In genomic region chr2:97870396-97870843, GRCh38 we compare ENCODE assay signal across 1 cellular context.
TF ChIP-seq lines count a peak whose summit lies in the region.

No MANE protein-coding gene starts in this region.

TF ChIP-seq in HepG2, 621 proteins besides CTCF, POLR2A, EP300 and RAD21 (continued from another document and continues in another):
- TF ChIP-seq ZNF101 (CRISPR knock-in tag; IDR thresholded peaks at IDR 0.05; ENCODE audit: borderline replicate concordance, low read depth) (no peak), KAT8 (CRISPR knock-in tag; IDR thresholded peaks at IDR 0.05) (no peak), NFRKB (IDR thresholded peaks at IDR 0.05) (no peak), SIN3A (IDR thresholded peaks at IDR 0.05; ENCODE audit: borderline replicate concordance, low read depth, low read length) (no peak), PBX3 (CRISPR knock-in tag; IDR thresholded peaks at IDR 0.05; ENCODE audit: borderline replicate concordance) (no peak), MAFG (CRISPR knock-in tag; IDR thresholded peaks at IDR 0.05) (peak; percentile 77), TRIM24 (CRISPR knock-in tag; IDR thresholded peaks at IDR 0.05) (no peak), NR1H2 (CRISPR knock-in tag; IDR thresholded peaks at IDR 0.05; ENCODE audit: borderline replicate concordance, low read depth) (no peak), SRSF4 (IDR thresholded peaks at IDR 0.05; ENCODE audit: low read depth, low read length, poor library complexity, severe bottlenecking) (no peak), RNF2 (conservative IDR thresholded peaks at IDR 0.05; ENCODE audit: low read depth) (no peak), ZBTB39 (CRISPR knock-in tag; IDR thresholded peaks at IDR 0.05) (no peak), EEA1 (CRISPR knock-in tag; IDR thresholded peaks at IDR 0.05; ENCODE audit: borderline replicate concordance) (no peak), ZBTB3 (CRISPR knock-in tag; IDR thresholded peaks at IDR 0.05; ENCODE audit: borderline replicate concordance, low read depth) (no peak), FLYWCH1 (CRISPR knock-in tag; IDR thresholded peaks at IDR 0.05) (no peak), ZNF775 (CRISPR knock-in tag; IDR thresholded peaks at IDR 0.05; ENCODE audit: borderline replicate concordance) (no peak), XRCC5 (optimal IDR thresholded peaks at IDR 0.05; ENCODE audit: low read length) (no peak), ZNF24 (IDR thresholded peaks at IDR 0.05) (peak; percentile 50; the same call in 1 of the 2 replicates), NCOA2 (CRISPR knock-in tag; IDR thresholded peaks at IDR 0.05) (peak; percentile 18; the same call in 1 of the 2 replicates), HNF4G (IDR thresholded peaks at IDR 0.05; ENCODE audit: borderline replicate concordance, low read depth, low read length) (0 out of 2 replicates have a peak, but pooled peaks have one; percentile 38), HNF4G (CRISPR knock-in tag; IDR thresholded peaks at IDR 0.05; ENCODE audit: borderline replicate concordance, low read depth) (no peak), JUND (CRISPR knock-in tag; IDR thresholded peaks at IDR 0.05) (no peak), NFIC (IDR thresholded peaks at IDR 0.05; ENCODE audit: low read length) (no peak), GTF2F1 (IDR thresholded peaks at IDR 0.05; ENCODE audit: low read length) (no peak), MIXL1 (CRISPR knock-in tag; IDR thresholded peaks at IDR 0.05) (peak; percentile 30; the same call in 1 of the 2 replicates), ZNF17 (CRISPR knock-in tag; IDR thresholded peaks at IDR 0.05) (no peak), ZKSCAN1 (IDR thresholded peaks at IDR 0.05; ENCODE audit: low read length) (no peak), RBAK (CRISPR knock-in tag; IDR thresholded peaks at IDR 0.05) (no peak), ZSCAN20 (CRISPR knock-in tag; IDR thresholded peaks at IDR 0.05; ENCODE audit: borderline replicate concordance) (no peak), SIX4 (CRISPR knock-in tag; IDR thresholded peaks at IDR 0.05) (no peak), ELF3 (CRISPR knock-in tag; IDR thresholded peaks at IDR 0.05) (peak; percentile 66), ZNF446 (CRISPR knock-in tag; IDR thresholded peaks at IDR 0.05) (no peak), ZNF558 (CRISPR knock-in tag; IDR thresholded peaks at IDR 0.05; ENCODE audit: borderline replicate concordance) (no peak), ZNF10 (CRISPR knock-in tag; IDR thresholded peaks at IDR 0.05; ENCODE audit: borderline replicate concordance, low read depth) (no peak), ISX (CRISPR knock-in tag; conservative IDR thresholded peaks at IDR 0.05) (no peak), ONECUT2 (CRISPR knock-in tag; IDR thresholded peaks at IDR 0.05) (0 out of 2 replicates have a peak, but pooled peaks have one; percentile 23), REXO4 (CRISPR knock-in tag; IDR thresholded peaks at IDR 0.05; ENCODE audit: borderline replicate concordance) (no peak), MED13 (CRISPR knock-in tag; IDR thresholded peaks at IDR 0.05) (no peak), ZC3H4 (CRISPR knock-in tag; IDR thresholded peaks at IDR 0.05; ENCODE audit: borderline replicate concordance) (no peak), HIVEP1 (CRISPR knock-in tag; IDR thresholded peaks at IDR 0.05) (no peak), ZNF512 (CRISPR knock-in tag; IDR thresholded peaks at IDR 0.05) (no peak), NFKB2 (CRISPR knock-in tag; IDR thresholded peaks at IDR 0.05; ENCODE audit: borderline replicate concordance) (no peak), ZNF713 (CRISPR knock-in tag; IDR thresholded peaks at IDR 0.05) (no peak), LCORL (IDR thresholded peaks at IDR 0.05) (no peak), LCORL (CRISPR knock-in tag; IDR thresholded peaks at IDR 0.05) (no peak), NR2F6 (IDR thresholded peaks at IDR 0.05) (peak; percentile 51), NR2F6 (CRISPR knock-in tag; IDR thresholded peaks at IDR 0.05) (peak; percentile 67), FOXO4 (CRISPR knock-in tag; conservative IDR thresholded peaks at IDR 0.05) (no peak), GPBP1L1 (CRISPR knock-in tag; IDR thresholded peaks at IDR 0.05) (no peak), ZNF761 (CRISPR knock-in tag; conservative IDR thresholded peaks at IDR 0.05) (no peak), CENPX (CRISPR knock-in tag; IDR thresholded peaks at IDR 0.05) (no peak), SUZ12 (IDR thresholded peaks at IDR 0.05; ENCODE audit: low read depth, low read length) (no peak), RFXANK (CRISPR knock-in tag; IDR thresholded peaks at IDR 0.05) (no peak), ZSCAN12 (CRISPR knock-in tag; IDR thresholded peaks at IDR 0.05) (no peak), HMGXB3 (CRISPR knock-in tag; IDR thresholded peaks at IDR 0.05; ENCODE audit: borderline replicate concordance) (no peak)
- TF ChIP-seq, protein P1, sequence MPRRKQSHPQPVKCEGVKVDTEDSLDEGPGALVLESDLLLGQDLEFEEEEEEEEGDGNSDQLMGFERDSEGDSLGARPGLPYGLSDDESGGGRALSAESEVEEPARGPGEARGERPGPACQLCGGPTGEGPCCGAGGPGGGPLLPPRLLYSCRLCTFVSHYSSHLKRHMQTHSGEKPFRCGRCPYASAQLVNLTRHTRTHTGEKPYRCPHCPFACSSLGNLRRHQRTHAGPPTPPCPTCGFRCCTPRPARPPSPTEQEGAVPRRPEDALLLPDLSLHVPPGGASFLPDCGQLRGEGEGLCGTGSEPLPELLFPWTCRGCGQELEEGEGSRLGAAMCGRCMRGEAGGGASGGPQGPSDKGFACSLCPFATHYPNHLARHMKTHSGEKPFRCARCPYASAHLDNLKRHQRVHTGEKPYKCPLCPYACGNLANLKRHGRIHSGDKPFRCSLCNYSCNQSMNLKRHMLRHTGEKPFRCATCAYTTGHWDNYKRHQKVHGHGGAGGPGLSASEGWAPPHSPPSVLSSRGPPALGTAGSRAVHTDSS (CRISPR knock-in tag; conservative IDR thresholded peaks at IDR 0.05): no peak
- TF ChIP-seq, protein P2, sequence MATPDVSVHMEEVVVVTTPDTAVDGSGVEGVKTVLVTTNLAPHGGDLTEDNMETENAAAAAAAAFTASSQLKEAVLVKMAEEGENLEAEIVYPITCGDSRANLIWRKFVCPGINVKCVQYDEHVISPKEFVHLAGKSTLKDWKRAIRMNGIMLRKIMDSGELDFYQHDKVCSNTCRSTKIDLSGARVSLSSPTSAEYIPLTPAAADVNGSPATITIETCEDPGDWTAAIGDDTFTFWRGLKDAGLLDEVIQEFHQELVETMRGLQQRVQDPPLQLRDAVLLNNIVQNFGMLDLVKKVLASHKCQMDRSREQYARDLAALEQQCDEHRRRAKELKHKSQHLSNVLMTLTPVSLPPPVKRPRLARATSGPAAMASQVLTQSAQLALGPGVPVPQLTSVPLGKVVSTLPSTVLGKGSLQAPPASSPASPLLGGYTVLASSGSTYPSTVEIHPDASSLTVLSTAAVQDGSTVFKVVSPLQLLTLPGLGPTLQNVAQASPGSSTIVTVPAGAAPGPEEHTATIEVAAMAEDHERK (CRISPR knock-in tag; IDR thresholded peaks at IDR 0.05; ENCODE audit: low read depth): no peak
- TF ChIP-seq, protein P3, sequence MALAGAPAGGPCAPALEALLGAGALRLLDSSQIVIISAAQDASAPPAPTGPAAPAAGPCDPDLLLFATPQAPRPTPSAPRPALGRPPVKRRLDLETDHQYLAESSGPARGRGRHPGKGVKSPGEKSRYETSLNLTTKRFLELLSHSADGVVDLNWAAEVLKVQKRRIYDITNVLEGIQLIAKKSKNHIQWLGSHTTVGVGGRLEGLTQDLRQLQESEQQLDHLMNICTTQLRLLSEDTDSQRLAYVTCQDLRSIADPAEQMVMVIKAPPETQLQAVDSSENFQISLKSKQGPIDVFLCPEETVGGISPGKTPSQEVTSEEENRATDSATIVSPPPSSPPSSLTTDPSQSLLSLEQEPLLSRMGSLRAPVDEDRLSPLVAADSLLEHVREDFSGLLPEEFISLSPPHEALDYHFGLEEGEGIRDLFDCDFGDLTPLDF (CRISPR knock-in tag; IDR thresholded peaks at IDR 0.05): no peak
